ENCODE assay signal across 19 cellular contexts in the genomic region with DNA sequence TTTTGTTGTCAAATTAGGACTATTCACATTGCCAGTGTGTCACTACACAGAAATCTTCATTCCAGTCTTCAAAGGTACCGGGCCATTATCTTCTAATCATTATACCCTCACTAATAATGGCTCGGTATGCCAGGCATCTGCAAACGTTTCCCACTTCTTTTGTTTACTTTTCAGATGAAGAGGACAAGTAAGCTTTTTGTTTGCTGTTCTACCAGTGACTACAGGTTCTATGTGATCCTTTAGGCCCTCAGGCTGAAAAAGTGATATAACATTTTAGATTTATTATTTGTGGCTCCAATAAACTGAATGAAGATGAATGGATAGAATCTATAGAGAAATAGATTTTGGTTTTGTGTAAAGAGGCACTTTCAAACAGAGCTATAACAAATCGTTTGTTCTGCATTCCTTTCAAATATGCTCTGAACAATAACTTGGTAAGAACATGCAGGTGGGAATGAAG. TPM values are rescaled to one million over a fixed set of nuclear protein-coding genes. Genes with fewer than 3 reads are reported as not detected.
A peak's percentile ranks its signal among the peaks of the same experiment; 100 is the strongest.
DNase-seq lines count a peak whose midpoint lies in the region; ATAC-seq and TF ChIP-seq lines count a peak whose summit lies in the region.
"Had no signal": no experiment of that assay in that cellular context is flagged by ENCODE, and none has a peak within 500 bp of the region (broad histone marks: within the 10 kb centered on the region; RNA-seq: fewer than 3 reads in every experiment).

No MANE protein-coding gene starts in this region.

- peaks cover 18% of the 10 kb centered on the region for H3K4me1 ChIP-seq in neural progenitor cell
- H3K4me1 ChIP-seq: esophagus muscularis mucosa had no signal

- H3K27ac Mint-ChIP-seq in neural progenitor cell, result no peak overlapping the region
- H3K27ac Mint-ChIP-seq: activated CD4-positive, alpha-beta T cell treated with anti-CD3 and anti-CD28 coated beads, Interleukin-2, amount 10 ng/mL, durations not matched to agents 7 days and 5 days; naive thymus-derived CD8-positive, alpha-beta T cell had no signal

- H3K27ac ChIP-seq in neural progenitor cell, result no peak overlapping the region
- H3K27ac ChIP-seq: esophagus muscularis mucosa, heart right ventricle, thyroid gland had no signal

- no peaks in the 10 kb centered on the region for H3K36me3 ChIP-seq in neural progenitor cell
- H3K36me3 ChIP-seq: esophagus muscularis mucosa, heart right ventricle, thyroid gland had no signal

- H3K4me2 ChIP-seq in neural progenitor cell, result peak overlapping the region; percentile 28

- H2AFZ ChIP-seq in neural progenitor cell (replicated peaks), result peak overlapping the region; percentile 8

- DNase-seq in NCI-H1436 (lab: John Stamatoyannopoulos, UW), result peak; percentile 21
- DNase-seq in NCI-H1436 treated with DMSO at 0.1 percent for 48 hours (lab: John Stamatoyannopoulos, UW), result no peak
- peak; percentile 75 for DNase-seq in NCI-H774 (lab: John Stamatoyannopoulos, UW)
- DNase-seq in neural progenitor cell (ENCODE audit: low spot score), result peak; percentile 56
- no peak for DNase-seq in SW 1271 (lab: John Stamatoyannopoulos, UW)
- DNase-seq: activated CD4-positive, alpha-beta T cell treated with anti-CD3 and anti-CD28 coated beads, Interleukin-2, amount 10 ng/mL, durations not matched to agents 7 days and 5 days; COR-L47; cortex of kidney; heart right ventricle; left colon; naive thymus-derived CD8-positive, alpha-beta T cell; NCI-H2227 treated with DMSO at 0.1 percent for 48 hours; retina; stimulated activated CD8-positive, alpha-beta memory T cell treated with anti-CD3 and anti-CD28 coated beads, Interleukin-4, amount 100 ng/mL, for 48 hours; T-helper 2 cell; thyroid gland had no signal

- H3K9me3 ChIP-seq in neural progenitor cell (ENCODE audit: low read depth), result no peaks in the 10 kb centered on the region
- H3K9me3 ChIP-seq: esophagus muscularis mucosa, heart right ventricle, thyroid gland had no signal

- no peaks in the 10 kb centered on the region for H4K20me1 ChIP-seq in neural progenitor cell (ENCODE audit: low read depth)

- no peak for TF ChIP-seq CTCF in neural progenitor cell (IDR thresholded peaks at IDR 0.05)

- no peak for ATAC-seq in HG03095 (IDR thresholded peaks at IDR 0.05; ENCODE audit: unreplicated experiment)
- ATAC-seq: heart right ventricle; left colon; naive thymus-derived CD8-positive, alpha-beta T cell had no signal

- no peak overlapping the region for H3K4me3 Mint-ChIP-seq in neural progenitor cell
- H3K4me3 Mint-ChIP-seq: activated CD4-positive, alpha-beta T cell treated with anti-CD3 and anti-CD28 coated beads, Interleukin-2, amount 10 ng/mL, durations not matched to agents 7 days and 5 days; naive thymus-derived CD8-positive, alpha-beta T cell had no signal

- H3K9ac ChIP-seq in neural progenitor cell, result no peak overlapping the region

- no peaks in the 10 kb centered on the region for H3K36me3 Mint-ChIP-seq in neural progenitor cell
- H3K36me3 Mint-ChIP-seq: naive thymus-derived CD8-positive, alpha-beta T cell had no signal

- H3K9me3 Mint-ChIP-seq in neural progenitor cell, result no peaks in the 10 kb centered on the region
- H3K9me3 Mint-ChIP-seq: activated CD4-positive, alpha-beta T cell treated with anti-CD3 and anti-CD28 coated beads, Interleukin-2, amount 10 ng/mL, durations not matched to agents 7 days and 5 days; naive thymus-derived CD8-positive, alpha-beta T cell had no signal

- no peaks in the 10 kb centered on the region for H3K27me3 Mint-ChIP-seq in neural progenitor cell (ENCODE audit: insufficient read depth, low read depth)
- H3K27me3 Mint-ChIP-seq: naive thymus-derived CD8-positive, alpha-beta T cell had no signal

- no peaks in the 10 kb centered on the region for H3K79me2 ChIP-seq in neural progenitor cell (ENCODE audit: low read depth)

- no peaks in the 10 kb centered on the region for H3F3A ChIP-seq in neural progenitor cell (ENCODE audit: low read depth)

- H3K4me1 Mint-ChIP-seq in neural progenitor cell, result peaks cover 6% of the 10 kb centered on the region
- H3K4me1 Mint-ChIP-seq: activated CD4-positive, alpha-beta T cell treated with anti-CD3 and anti-CD28 coated beads, Interleukin-2, amount 10 ng/mL, durations not matched to agents 7 days and 5 days; naive thymus-derived CD8-positive, alpha-beta T cell had no signal

- no peak overlapping the region for H3K4me3 ChIP-seq in neural progenitor cell
- H3K4me3 ChIP-seq: esophagus muscularis mucosa, heart right ventricle, thyroid gland had no signal

- no peaks in the 10 kb centered on the region for H3K27me3 ChIP-seq in neural progenitor cell
- H3K27me3 ChIP-seq: esophagus muscularis mucosa, thyroid gland had no signal

RNA-seq across cellular contexts. Expression of a gene that starts 0.4 kb away (rescaled TPM):
- total RNA-seq in neural progenitor cell (ENCODE audit: low replicate concordance), result not detected in 2 replicates
- total RNA-seq: A673; activated CD4-positive, alpha-beta T cell treated with anti-CD3 and anti-CD28 coated beads, Interleukin-2, amount 10 ng/mL, durations not matched to agents 7 days and 5 days; esophagus muscularis mucosa; heart right ventricle; left colon; naive thymus-derived CD8-positive, alpha-beta T cell; thyroid gland had no signal

RNA-seq across cellular contexts. Expression of a gene that starts 9.6 kb away (rescaled TPM):
- total RNA-seq in neural progenitor cell (ENCODE audit: low replicate concordance), result not detected in 2 replicates
- total RNA-seq: A673; activated CD4-positive, alpha-beta T cell treated with anti-CD3 and anti-CD28 coated beads, Interleukin-2, amount 10 ng/mL, durations not matched to agents 7 days and 5 days; esophagus muscularis mucosa; heart right ventricle; left colon; naive thymus-derived CD8-positive, alpha-beta T cell; thyroid gland had no signal

RNA-seq across cellular contexts. Expression of a gene that starts 15.4 kb away (rescaled TPM):
- total RNA-seq in neural progenitor cell (ENCODE audit: low replicate concordance), result not detected in 2 replicates
- total RNA-seq: A673; activated CD4-positive, alpha-beta T cell treated with anti-CD3 and anti-CD28 coated beads, Interleukin-2, amount 10 ng/mL, durations not matched to agents 7 days and 5 days; esophagus muscularis mucosa; heart right ventricle; left colon; naive thymus-derived CD8-positive, alpha-beta T cell; thyroid gland had no signal

RNA-seq across cellular contexts. Expression of a gene that starts 17.7 kb away (rescaled TPM):
- total RNA-seq in neural progenitor cell (ENCODE audit: low replicate concordance), result not detected in 2 replicates
- total RNA-seq: A673; activated CD4-positive, alpha-beta T cell treated with anti-CD3 and anti-CD28 coated beads, Interleukin-2, amount 10 ng/mL, durations not matched to agents 7 days and 5 days; esophagus muscularis mucosa; heart right ventricle; left colon; naive thymus-derived CD8-positive, alpha-beta T cell; thyroid gland had no signal

RNA-seq across cellular contexts. Expression of a gene that starts 20.7 kb away (rescaled TPM):
- total RNA-seq in neural progenitor cell (ENCODE audit: low replicate concordance), result not detected in 2 replicates
- total RNA-seq: A673; activated CD4-positive, alpha-beta T cell treated with anti-CD3 and anti-CD28 coated beads, Interleukin-2, amount 10 ng/mL, durations not matched to agents 7 days and 5 days; esophagus muscularis mucosa; heart right ventricle; left colon; naive thymus-derived CD8-positive, alpha-beta T cell; thyroid gland had no signal

Comparison
In these comparisons a context has a peak if more than half of its experiments do, and no peak if none do; other contexts are left out.
1. DNase-seq: peak in NCI-H1436 (single experiment), NCI-H774 (single experiment) and neural progenitor cell (single experiment); none in NCI-H1436 treated with DMSO at 0.1 percent for 48 hours (single experiment) and SW 1271 (0 of 2).